In the genomic region with DNA sequence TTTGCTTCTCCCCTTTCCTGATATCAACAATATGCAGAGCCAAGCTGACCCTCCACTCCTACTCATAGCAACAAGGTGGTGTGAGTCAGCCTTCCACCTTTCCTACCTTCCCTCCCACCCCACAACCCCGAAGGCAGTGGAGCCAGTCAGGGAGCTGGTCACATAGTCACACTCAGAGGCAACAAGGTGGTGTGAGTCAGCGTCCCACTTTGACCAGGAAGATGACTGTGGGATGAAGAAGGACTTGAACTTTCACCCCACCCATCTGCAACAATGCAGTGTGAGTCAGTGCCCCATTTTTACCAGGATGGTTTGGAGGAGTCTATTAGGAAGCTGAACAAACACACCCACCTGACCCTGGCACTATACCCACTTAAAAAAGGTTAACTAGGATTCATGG, we compare ENCODE assay signal across 14 cellular contexts. TPM values are rescaled to one million over a fixed set of nuclear protein-coding genes. Genes with fewer than 3 reads are reported as not detected.
DNase-seq lines count a peak whose midpoint lies in the region; ATAC-seq, FAIRE-seq and TF ChIP-seq lines count a peak whose summit lies in the region.
"Had no signal": no experiment of that assay in that cellular context is flagged by ENCODE, and none has a peak within 500 bp of the region (broad histone marks: within the 10 kb centered on the region; RNA-seq: fewer than 3 reads in every experiment).

No MANE protein-coding gene starts in this region.

- WGBS in gastroesophageal sphincter (ENCODE audit: low coverage in 1 of 2), 2 donors, result no CpG with 5 or more reads among the region's 2 CpGs

- no peak overlapping the region for H3K27ac ChIP-seq in gastroesophageal sphincter

- no peak for TF ChIP-seq POLR2A in gastroesophageal sphincter (IDR thresholded peaks at IDR 0.05)

- FAIRE-seq in bronchial epithelial cell (lab: Jason Lieb, UNC), result peak; percentile 36

- no peaks in the 10 kb centered on the region for H3K4me1 ChIP-seq in gastroesophageal sphincter

- ATAC-seq in GM21526 (IDR thresholded peaks at IDR 0.05; ENCODE audit: low FRiP score, unreplicated experiment), result no peak
- ATAC-seq in gastroesophageal sphincter, result no peak

- TF ChIP-seq CTCF in AG10803 (conservative IDR thresholded peaks at IDR 0.05; ENCODE audit: low read length), result no peak
- no peak for TF ChIP-seq CTCF in bronchial epithelial cell (IDR thresholded peaks at IDR 0.05; ENCODE audit: insufficient read depth, low read length, severe bottlenecking)
- no peak for TF ChIP-seq CTCF in gastroesophageal sphincter (IDR thresholded peaks at IDR 0.05)

- H3K36me3 ChIP-seq in bronchial epithelial cell (ENCODE audit: control insufficient read depth, insufficient read depth, low read length) (no peaks in the 10 kb centered on the region), gastroesophageal sphincter (no peaks in the 10 kb centered on the region)

- DNase-seq in AG10803 (ENCODE audit: low read depth), result peak; percentile 61
- peak; percentile 82 for DNase-seq in HS-27A (ENCODE audit: low read depth)
- DNase-seq in bronchial epithelial cell (ENCODE audit: low read depth), result peak; percentile 97
- DNase-seq in lung microvascular endothelial cell (ENCODE audit: low read depth in 2 of 2), result peak; percentile 36 to 86
- DNase-seq in stimulated activated CD4-positive, alpha-beta T cell treated with anti-CD3 and anti-CD28 coated beads, Interleukin-15, amount 100 ng/mL, for 24 hours, result no peak
- DNase-seq in epidermal melanocyte (ENCODE audit: insufficient read length, low spot score), result no peak
- DNase-seq: activated T-cell treated with anti-CD3 and anti-CD28 coated beads, Interleukin-2, amount 50 U/mL, for 4 hours; COR-L47; T-helper 1 cell had no signal

- TF ChIP-seq EP300 in gastroesophageal sphincter (IDR thresholded peaks at IDR 0.05), result no peak

- H3K27me3 ChIP-seq in bronchial epithelial cell (ENCODE audit: control insufficient read depth, insufficient read depth, low read length) (no peaks in the 10 kb centered on the region), gastroesophageal sphincter (no peaks in the 10 kb centered on the region)

- H3K4me3 ChIP-seq in AG10803 (ENCODE audit: low read length) (no peak overlapping the region), bronchial epithelial cell (ENCODE audit: low read depth, low read length) (no peak overlapping the region), gastroesophageal sphincter (no peak overlapping the region)

- H3K9me3 ChIP-seq in gastroesophageal sphincter, result no peaks in the 10 kb centered on the region

RNA-seq across cellular contexts. Expression of gene ZNF782, which starts 30.1 kb away (rescaled TPM):
- total RNA-seq in bronchial epithelial cell (2.1 and 3.5 TPM in 2 replicates), lung microvascular endothelial cell (2.0 and 2.6 TPM in 2 replicates), gastroesophageal sphincter (10 to 100 TPM in 3 of 4 donors, 1 to 10 TPM in 1; 9.4 to 15.1 (median 13.7) TPM)

RNA-seq across cellular contexts. Expression of gene NUTM2G, which starts 44.2 kb away (rescaled TPM):
- total RNA-seq in bronchial epithelial cell (not detected in 2 replicates), lung microvascular endothelial cell (not detected in 2 replicates), gastroesophageal sphincter (not detected)
- total RNA-seq: activated T-cell treated with anti-CD3 and anti-CD28 coated beads, Interleukin-2, amount 50 U/mL, for 4 hours; liver; NCI-H460; subcutaneous adipose tissue had no signal

Comparison
In these comparisons a context has a peak if more than half of its experiments do, and no peak if none do; other contexts are left out.
1. DNase-seq: peak in AG10803 (single experiment), HS-27A (single experiment), bronchial epithelial cell (single experiment) and lung microvascular endothelial cell (2 of 2); none in stimulated activated CD4-positive, alpha-beta T cell treated with anti-CD3 and anti-CD28 coated beads, Interleukin-15, amount 100 ng/mL, for 24 hours (single experiment) and epidermal melanocyte (single experiment).